Comparison of ENCODE assay signal across 11 cellular contexts in the genomic region with DNA sequence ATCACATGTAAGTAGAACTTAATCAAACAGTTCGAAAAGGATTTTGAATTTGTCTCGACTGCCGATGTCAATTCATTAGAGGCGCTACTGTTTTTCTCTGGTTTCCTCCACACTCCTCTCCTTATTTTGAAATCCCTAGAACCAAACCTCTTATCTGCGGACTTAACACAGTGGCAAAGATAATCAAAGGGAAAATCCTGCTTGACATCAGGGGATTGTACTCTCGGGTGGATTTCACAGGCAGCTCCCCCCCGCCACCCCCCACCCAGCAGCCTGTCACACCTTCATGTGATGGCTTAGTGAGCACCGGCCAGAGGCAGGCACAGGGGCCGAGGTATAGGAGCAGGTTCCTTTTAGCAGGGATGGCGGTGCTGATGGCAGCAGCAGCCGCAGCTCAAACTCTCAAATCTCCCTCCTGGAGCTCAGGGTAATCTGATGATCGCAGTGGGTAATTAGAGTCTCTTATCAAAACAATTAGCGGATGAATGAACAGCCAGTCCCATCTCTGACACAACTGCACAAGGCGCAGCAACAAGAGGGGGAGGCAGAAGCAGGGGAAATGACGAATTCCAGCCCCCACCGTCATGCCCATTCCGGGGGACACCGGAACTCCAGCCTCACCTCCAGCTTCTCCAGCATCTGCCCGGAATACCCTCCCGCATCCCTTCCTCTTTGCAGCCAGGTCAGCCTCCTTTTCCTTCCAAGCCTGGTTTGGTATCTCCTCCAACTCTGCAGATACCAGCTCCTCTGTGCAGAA.
A peak's percentile ranks its signal among the peaks of the same experiment; 100 is the strongest.
DNase-seq lines count a peak whose midpoint lies in the region; ATAC-seq and TF ChIP-seq lines count a peak whose summit lies in the region.
"Had no signal": no experiment of that assay in that cellular context is flagged by ENCODE, and none has a peak within 500 bp of the region (broad histone marks: within the 10 kb centered on the region; RNA-seq: fewer than 3 reads in every experiment).

No MANE protein-coding gene starts in this region.

- TF ChIP-seq POLR2A in Peyer's patch (IDR thresholded peaks at IDR 0.05) = no peak
- no peak for TF ChIP-seq POLR2A in sigmoid colon (IDR thresholded peaks at IDR 0.05)

- H3K27me3 ChIP-seq in Peyer's patch = no peaks in the 10 kb centered on the region
- H3K27me3 ChIP-seq in hepatocyte = no peaks in the 10 kb centered on the region
- H3K27me3 ChIP-seq in sigmoid colon = no peaks in the 10 kb centered on the region
- H3K27me3 ChIP-seq in CD8-positive, alpha-beta memory T cell (ENCODE audit: insufficient read depth, low read length, poor library complexity, severe bottlenecking) = no peaks in the 10 kb centered on the region
- H3K27me3 ChIP-seq: adrenal gland had no signal

- H3K4me3 Mint-ChIP-seq in stimulated activated naive CD8-positive, alpha-beta T cell treated with anti-CD3 and anti-CD28 coated beads, Interleukin-15, amount 100 ng/mL, for 72 hours = no peak overlapping the region
- H3K4me3 Mint-ChIP-seq in CD8-positive, alpha-beta memory T cell = no peak overlapping the region
- no peak overlapping the region for H3K4me3 Mint-ChIP-seq in CD14-positive monocyte

- peak overlapping the region in 1 of 2 donors; percentile 50 for H3K27ac Mint-ChIP-seq in stimulated activated naive CD8-positive, alpha-beta T cell treated with anti-CD3 and anti-CD28 coated beads, Interleukin-15, amount 100 ng/mL, for 72 hours
- peak overlapping the region in 1 of 2 donors; percentile 15 for H3K27ac Mint-ChIP-seq in activated naive CD4-positive, alpha-beta T cell treated with anti-CD3 and anti-CD28 coated beads, Interleukin-2, amount 50 U/mL, for 72 hours
- peak overlapping the region in 1 of 8 donors; percentile 54 for H3K27ac Mint-ChIP-seq in CD8-positive, alpha-beta memory T cell
- H3K27ac Mint-ChIP-seq in CD14-positive monocyte = peak overlapping the region in 1 of 7 donors; percentile 37

- POLR2A ChIA-PET in HEK293 (lab: Yijun Ruan, JAX) = interaction anchor here (0.8 kb wide), 1 partner anchor 10 kb away, joined by 3 read pairs; no protein-coding TSS in a partner anchor
- POLR2A ChIA-PET in CD8-positive, alpha-beta memory T cell (lab: Charles Lee) = no interaction called here

- 64% methylated on average over 20 of the region's 20 CpGs for WGBS in hepatocyte (ENCODE audit: low lambda C conversion rate, missing lambda C conversion rate)
- WGBS in sigmoid colon, 2 donors = 84 to 85% methylated on average over 20 of the region's 20 CpGs

- H3K4me2 ChIP-seq in hepatocyte = no peak overlapping the region

- TF ChIP-seq EP300 in sigmoid colon (IDR thresholded peaks at IDR 0.05) = no peak

- DNase-seq in Peyer's patch (no peak), hepatocyte (ENCODE audit: low spot score) (no peak), sigmoid colon (no peak), CD14-positive monocyte (ENCODE audit: low spot score) (no peak)
- DNase-seq in stimulated activated naive CD8-positive, alpha-beta T cell treated with anti-CD3 and anti-CD28 coated beads, Interleukin-15, amount 100 ng/mL, for 72 hours = no peak
- no peak for DNase-seq in activated naive CD4-positive, alpha-beta T cell treated with anti-CD3 and anti-CD28 coated beads, Interleukin-2, amount 50 U/mL, for 72 hours (ENCODE audit: low spot score in 2 of 2)
- no peak for DNase-seq in CD8-positive, alpha-beta memory T cell
- DNase-seq: DMS79 treated with DMSO at 0.1 percent for 48 hours, MV-4-11 had no signal

- H3K4me3 ChIP-seq in HEK293 (ENCODE audit: low read depth, low read length) = no peak overlapping the region
- H3K4me3 ChIP-seq in Peyer's patch = no peak overlapping the region
- no peak overlapping the region for H3K4me3 ChIP-seq in hepatocyte
- no peak overlapping the region for H3K4me3 ChIP-seq in sigmoid colon
- no peak overlapping the region for H3K4me3 ChIP-seq in CD8-positive, alpha-beta memory T cell (ENCODE audit: low read length)
- H3K4me3 ChIP-seq: adrenal gland had no signal

- peaks cover 54% of the 10 kb centered on the region for H4K20me1 ChIP-seq in hepatocyte (ENCODE audit: insufficient read depth, poor library complexity, severe bottlenecking)

- no peaks in the 10 kb centered on the region for H3K9me3 ChIP-seq in HEK293 (ENCODE audit: control insufficient read depth, insufficient read depth, low read depth, low read length)
- H3K9me3 ChIP-seq in Peyer's patch = no peaks in the 10 kb centered on the region
- H3K9me3 ChIP-seq in hepatocyte (ENCODE audit: low read depth) = no peaks in the 10 kb centered on the region
- H3K9me3 ChIP-seq in sigmoid colon = no peaks in the 10 kb centered on the region
- H3K9me3 ChIP-seq in CD8-positive, alpha-beta memory T cell (ENCODE audit: low read length) = no peaks in the 10 kb centered on the region
- H3K9me3 ChIP-seq: adrenal gland had no signal

- H3K9me3 Mint-ChIP-seq in stimulated activated naive CD8-positive, alpha-beta T cell treated with anti-CD3 and anti-CD28 coated beads, Interleukin-15, amount 100 ng/mL, for 72 hours = no peaks in the 10 kb centered on the region
- no peaks in the 10 kb centered on the region for H3K9me3 Mint-ChIP-seq in activated naive CD4-positive, alpha-beta T cell treated with anti-CD3 and anti-CD28 coated beads, Interleukin-2, amount 50 U/mL, for 72 hours
- no peaks in the 10 kb centered on the region for H3K9me3 Mint-ChIP-seq in CD8-positive, alpha-beta memory T cell
- no peaks in the 10 kb centered on the region for H3K9me3 Mint-ChIP-seq in CD14-positive monocyte

- H3K27me3 Mint-ChIP-seq in stimulated activated naive CD8-positive, alpha-beta T cell treated with anti-CD3 and anti-CD28 coated beads, Interleukin-15, amount 100 ng/mL, for 72 hours = no peaks in the 10 kb centered on the region
- H3K27me3 Mint-ChIP-seq in CD8-positive, alpha-beta memory T cell = no peaks in the 10 kb centered on the region
- H3K27me3 Mint-ChIP-seq in CD14-positive monocyte (ENCODE audit: low read depth in 3 of 3) = no peaks in the 10 kb centered on the region

- H3K36me3 Mint-ChIP-seq in activated naive CD4-positive, alpha-beta T cell treated with anti-CD3 and anti-CD28 coated beads, Interleukin-2, amount 50 U/mL, for 72 hours = no peaks in the 10 kb centered on the region
- H3K36me3 Mint-ChIP-seq in CD8-positive, alpha-beta memory T cell = peaks cover 0 to 10% (median 0%) of the 10 kb centered on the region in 3 donors
- H3K36me3 Mint-ChIP-seq in CD14-positive monocyte = no peaks in the 10 kb centered on the region

- no peaks in the 10 kb centered on the region for H3K9me2 ChIP-seq in hepatocyte (replicated peaks; ENCODE audit: insufficient read depth)

- no peak for ATAC-seq in stimulated activated naive CD8-positive, alpha-beta T cell treated with anti-CD3 and anti-CD28 coated beads, Interleukin-15, amount 100 ng/mL, for 72 hours
- ATAC-seq in activated naive CD4-positive, alpha-beta T cell treated with anti-CD3 and anti-CD28 coated beads, Interleukin-2, amount 50 U/mL, for 72 hours = no peak

- H3K79me2 ChIP-seq in hepatocyte = peaks cover 91% of the 10 kb centered on the region

- H3K36me3 ChIP-seq in HEK293 (ENCODE audit: control insufficient read depth in 2 of 2, insufficient read depth in 1 of 2, low read length in 2 of 2) (peaks cover 0 to 4% of the 10 kb centered on the region in 2 experiments; a peak in 1 of 3 replicates), Peyer's patch (no peaks in the 10 kb centered on the region), hepatocyte (replicated peaks; ENCODE audit: insufficient read depth, low read depth) (no peaks in the 10 kb centered on the region), sigmoid colon (no peaks in the 10 kb centered on the region)
- no peaks in the 10 kb centered on the region for H3K36me3 ChIP-seq in CD8-positive, alpha-beta memory T cell (ENCODE audit: insufficient read depth, low read length)
- H3K36me3 ChIP-seq: adrenal gland had no signal

- peaks cover 92% of the 10 kb centered on the region for H3K4me1 Mint-ChIP-seq in stimulated activated naive CD8-positive, alpha-beta T cell treated with anti-CD3 and anti-CD28 coated beads, Interleukin-15, amount 100 ng/mL, for 72 hours
- H3K4me1 Mint-ChIP-seq in CD8-positive, alpha-beta memory T cell = peaks cover 49 to 95% (median 63%) of the 10 kb centered on the region in 3 donors
- H3K4me1 Mint-ChIP-seq in CD14-positive monocyte = peaks cover 3% of the 10 kb centered on the region

- CTCF ChIA-PET in HEK293 (lab: Yijun Ruan, JAX) = interaction anchor here (0.7 to 0.9 kb wide), 2 partner anchors 13 to 14 kb away, joined by 3 to 4 read pairs; no protein-coding TSS in a partner anchor
- CTCF ChIA-PET in CD8-positive, alpha-beta memory T cell (lab: Charles Lee) = no interaction called here

- H3K27ac ChIP-seq in HEK293 (ENCODE audit: extremely low read depth, low read depth, low read length) (no peak overlapping the region; the same call in 1 of the 2 replicates), Peyer's patch (peak overlapping the region; percentile 53 to 74 (median 66)), hepatocyte (peak overlapping the region; percentile 84), sigmoid colon (peak overlapping the region; percentile 74 to 83 (median 80))
- no peak overlapping the region for H3K27ac ChIP-seq in CD8-positive, alpha-beta memory T cell (ENCODE audit: low read depth, low read length)

- no peak overlapping the region for H2AFZ ChIP-seq in hepatocyte

- intact Hi-C loops in sigmoid colon (cut with DNase I) (loop anchor here (5.0 kb wide), 3 partner anchors 49 to 76 kb away; no protein-coding TSS in a partner anchor), CD14-positive monocyte (cut with micrococcal nuclease) (no loop called here)

- no peak for TF ChIP-seq CTCF in HEK293 (tag by site-specific recombination; IDR thresholded peaks at IDR 0.05)
- no peak for TF ChIP-seq CTCF in Peyer's patch (IDR thresholded peaks at IDR 0.05)
- TF ChIP-seq CTCF in hepatocyte (IDR thresholded peaks at IDR 0.05; ENCODE audit: poor library complexity) = no peak
- TF ChIP-seq CTCF in sigmoid colon (IDR thresholded peaks at IDR 0.05) = no peak
- TF ChIP-seq CTCF in CD14-positive monocyte (IDR thresholded peaks at IDR 0.05) = no peak

- peaks cover 19% of the 10 kb centered on the region for H3K4me1 ChIP-seq in HEK293 (ENCODE audit: control insufficient read depth, insufficient read depth, low read length)
- peaks cover 0 to 57% (median 5%) of the 10 kb centered on the region in 4 donors for H3K4me1 ChIP-seq in Peyer's patch
- peaks cover 51% of the 10 kb centered on the region for H3K4me1 ChIP-seq in hepatocyte (ENCODE audit: insufficient read depth)
- H3K4me1 ChIP-seq in sigmoid colon = peaks cover 0 to 90% (median 85%) of the 10 kb centered on the region in 4 donors
- H3K4me1 ChIP-seq in CD8-positive, alpha-beta memory T cell (ENCODE audit: insufficient read depth, low read length) = peaks cover 9% of the 10 kb centered on the region

TF ChIP-seq in HEK293, 187 proteins besides CTCF, POLR2A, EP300 and RAD21 (continues in another document):
- TF ChIP-seq ZNF354C (tag by site-specific recombination; IDR thresholded peaks at IDR 0.05; ENCODE audit: borderline replicate concordance, low read depth) (no peak), ZNF366 (tag by site-specific recombination; conservative IDR thresholded peaks at IDR 0.05) (peak; percentile 65), WT1 (tag by site-specific recombination; IDR thresholded peaks at IDR 0.05) (0 out of 2 replicates have a peak, but pooled peaks have one; percentile 38), ZBTB1 (tag by site-specific recombination; IDR thresholded peaks at IDR 0.05) (no peak), ZNF433 (tag by site-specific recombination; IDR thresholded peaks at IDR 0.05; ENCODE audit: low read depth) (no peak), KLF1 (tag by site-specific recombination; IDR thresholded peaks at IDR 0.05) (no peak)

Comparison
In these comparisons a context has a peak if more than half of its experiments do, and no peak if none do; other contexts are left out.
1. H3K27ac ChIP-seq: peak in Peyer's patch (4 of 4), hepatocyte (single experiment) and sigmoid colon (4 of 4); none in HEK293 (single experiment) and CD8-positive, alpha-beta memory T cell (single experiment).